In genomic region chr1:166340709-166341108, GRCh38 we compare ENCODE assay signal across 27 cellular contexts.
"Had no signal": no experiment of that assay in that cellular context is flagged by ENCODE, and none has a peak within 500 bp of the region (broad histone marks: within the 10 kb centered on the region; RNA-seq: fewer than 3 reads in every experiment).

No MANE protein-coding gene starts in this region.

- H3K4me2 ChIP-seq: neural progenitor cell, smooth muscle cell had no signal

- H3K4me1 ChIP-seq: neural progenitor cell, parathyroid adenoma, psoas muscle, spleen, suprapubic skin, testis, tibial artery, transverse colon, upper lobe of right lung, uterus had no signal

- DNase-seq: natural killer cell; occipital lobe; ovary; posterior cingulate gyrus; psoas muscle; right cardiac atrium; spleen; stimulated activated CD4-positive, alpha-beta T cell treated with anti-CD3 and anti-CD28 coated beads, Interleukin-12 subunit alpha, Interleukin-12 subunit beta, amount 100 ng/mL, for 4 hours; stimulated activated CD4-positive, alpha-beta T cell treated with anti-CD3 and anti-CD28 coated beads, Interleukin-1b, Interleukin-23, amount 100 ng/mL, for 48 hours; stimulated activated CD4-positive, alpha-beta T cell treated with anti-CD3 and anti-CD28 coated beads, Interleukin-4, amount 100 ng/mL, for 1 hour; stimulated activated CD4-positive, alpha-beta T cell treated with anti-CD3 and anti-CD28 coated beads, Interleukin-4, amount 100 ng/mL, for 4 hours; stimulated activated CD8-positive, alpha-beta memory T cell treated with anti-CD3 and anti-CD28 coated beads, Interleukin-4, amount 100 ng/mL, for 48 hours; stimulated activated naive CD4-positive, alpha-beta T cell; stimulated activated naive CD8-positive, alpha-beta T cell treated with anti-CD3 and anti-CD28 coated beads, Interleukin-15, amount 100 ng/mL, for 72 hours; stimulated activated naive CD8-positive, alpha-beta T cell treated with anti-CD3 and anti-CD28 coated beads, Interleukin-15, Interleukin-2, amounts not matched to agents 100 U/mL and 50 U/mL, for 24 hours; substantia nigra; testis; tibial artery; transverse colon; upper lobe of right lung; uterus had no signal

- H3K27ac ChIP-seq: neural progenitor cell, ovary, parathyroid adenoma, psoas muscle, skin epidermis, spleen, suprapubic skin, testis, tibial artery, transverse colon, upper lobe of right lung, uterus had no signal

- H3K36me3 ChIP-seq: neural progenitor cell, ovary, spleen, suprapubic skin, tibial artery, transverse colon, upper lobe of right lung, uterus had no signal

- H3K9me3 ChIP-seq: ovary, psoas muscle, spleen, suprapubic skin, testis, tibial artery, transverse colon, upper lobe of right lung, uterus had no signal

- ATAC-seq: natural killer cell; psoas muscle; right cardiac atrium; sciatic nerve; stimulated activated naive CD8-positive, alpha-beta T cell treated with anti-CD3 and anti-CD28 coated beads, Interleukin-15, amount 100 ng/mL, for 72 hours; stimulated activated naive CD8-positive, alpha-beta T cell treated with anti-CD3 and anti-CD28 coated beads, Interleukin-15, Interleukin-2, amounts not matched to agents 100 U/mL and 50 U/mL, for 24 hours; upper lobe of right lung had no signal

- H3K9ac ChIP-seq: neural progenitor cell, parathyroid adenoma had no signal

- H2AFZ ChIP-seq: neural progenitor cell, parathyroid adenoma had no signal

- H3K4me3 ChIP-seq: neural progenitor cell, ovary, psoas muscle, skin epidermis, smooth muscle cell, spleen, suprapubic skin, testis, tibial artery, transverse colon, upper lobe of right lung, uterus had no signal

- H3K27me3 ChIP-seq: neural progenitor cell, ovary, spleen, suprapubic skin, testis, tibial artery, transverse colon, upper lobe of right lung, uterus had no signal
